In genomic region chr1:27044613-27045091, GRCh38 we compare ENCODE assay signal across 8 cellular contexts. TPM values are rescaled to one million over a fixed set of nuclear protein-coding genes. Genes with fewer than 3 reads are reported as not detected.
DNase-seq lines count a peak whose midpoint lies in the region; ATAC-seq, FAIRE-seq and TF ChIP-seq lines count a peak whose summit lies in the region.

No MANE protein-coding gene starts in this region.

- peaks cover 0 to 9% (median 1%) of the 10 kb centered on the region in 3 experiments for H3K27me3 ChIP-seq in neuronal stem cell (ENCODE audit: control insufficient read depth in 3 of 3, insufficient read depth in 3 of 3, low read depth in 1 of 3, low read length in 3 of 3)

- peak overlapping the region; percentile 82 for H3K4me3 Mint-ChIP-seq in activated T-helper 1 cell treated with anti-CD3 and anti-CD28 coated beads, Interleukin-12 subunit alpha, Interleukin-12 subunit beta, Interleukin-2, Interleukin-4 antibody, amounts not matched to agents 30 ng/mL and 10 ng/mL and 1 ng/mL, durations not matched to agents 14 hours and 24 hours and 36 hours

- no peak overlapping the region for H3K4ac ChIP-seq in neuronal stem cell (ENCODE audit: low read length)

- no peaks in the 10 kb centered on the region for H3K9me3 Mint-ChIP-seq in activated T-helper 1 cell treated with anti-CD3 and anti-CD28 coated beads, Interleukin-12 subunit alpha, Interleukin-12 subunit beta, Interleukin-2, Interleukin-4 antibody, amounts not matched to agents 30 ng/mL and 10 ng/mL and 1 ng/mL, durations not matched to agents 14 hours and 24 hours and 36 hours

- H3K4me2 ChIP-seq in neuronal stem cell (ENCODE audit: insufficient read depth, low read length, poor library complexity, severe bottlenecking), result no peak overlapping the region

- no peak for ATAC-seq in HG03045 (IDR thresholded peaks at IDR 0.05; ENCODE audit: unreplicated experiment)

- no peak overlapping the region for H3K9ac ChIP-seq in neuronal stem cell (ENCODE audit: low read depth, low read length, poor library complexity)

- peak overlapping the region; percentile 8 for H2BK12ac ChIP-seq in neuronal stem cell (ENCODE audit: low read length)

- H3K4me1 Mint-ChIP-seq in activated T-helper 1 cell treated with anti-CD3 and anti-CD28 coated beads, Interleukin-12 subunit alpha, Interleukin-12 subunit beta, Interleukin-2, Interleukin-4 antibody, amounts not matched to agents 30 ng/mL and 10 ng/mL and 1 ng/mL, durations not matched to agents 14 hours and 24 hours and 36 hours (ENCODE audit: low read depth), result peaks cover 18% of the 10 kb centered on the region

- no peak overlapping the region for H2BK120ac ChIP-seq in neuronal stem cell (ENCODE audit: low read depth, low read length)

- H3K27ac ChIP-seq in neuronal stem cell (replicated peaks; ENCODE audit: low read length), result no peak overlapping the region

- no peaks in the 10 kb centered on the region for H3K9me3 ChIP-seq in neuronal stem cell (replicated peaks in 1 of 2; ENCODE audit: control insufficient read depth in 2 of 2, insufficient read depth in 1 of 2, low read depth in 1 of 2, low read length in 2 of 2)

- no peaks in the 10 kb centered on the region for H3K36me3 ChIP-seq in neuronal stem cell (replicated peaks in 1 of 2; ENCODE audit: control insufficient read depth in 2 of 2, insufficient read depth in 2 of 2, low read length in 2 of 2)

- H3K18ac ChIP-seq in neuronal stem cell (ENCODE audit: low read length), result no peak overlapping the region

- peak overlapping the region; percentile 77 for H2AFZ ChIP-seq in neuronal stem cell (ENCODE audit: low read length)

- H3K36me3 Mint-ChIP-seq in activated T-helper 1 cell treated with anti-CD3 and anti-CD28 coated beads, Interleukin-12 subunit alpha, Interleukin-12 subunit beta, Interleukin-2, Interleukin-4 antibody, amounts not matched to agents 30 ng/mL and 10 ng/mL and 1 ng/mL, durations not matched to agents 14 hours and 24 hours and 36 hours (ENCODE audit: low read depth), result no peaks in the 10 kb centered on the region

- H3K14ac ChIP-seq in neuronal stem cell (ENCODE audit: low read length), result no peak overlapping the region

- peaks cover 6 to 24% of the 10 kb centered on the region in 2 donors for H3K4me1 ChIP-seq in neuronal stem cell (ENCODE audit: control insufficient read depth in 2 of 2, insufficient read depth in 1 of 2, low read depth in 1 of 2, low read length in 2 of 2)

- no peak overlapping the region for H2BK15ac ChIP-seq in neuronal stem cell (ENCODE audit: low read length)

- FAIRE-seq in RCC 7860 (lab: Jason Lieb, UNC), result no peak

- H3K27ac Mint-ChIP-seq in activated T-helper 1 cell treated with anti-CD3 and anti-CD28 coated beads, Interleukin-12 subunit alpha, Interleukin-12 subunit beta, Interleukin-2, Interleukin-4 antibody, amounts not matched to agents 30 ng/mL and 10 ng/mL and 1 ng/mL, durations not matched to agents 14 hours and 24 hours and 36 hours, result peak overlapping the region; percentile 86

- peak; percentile 99 for TF ChIP-seq CTCF in GM12872 (IDR thresholded peaks at IDR 0.05; ENCODE audit: insufficient read depth, low read depth, low read length)
- peak; percentile 99 for TF ChIP-seq CTCF in fibroblast of villous mesenchyme (IDR thresholded peaks at IDR 0.05; ENCODE audit: insufficient read depth, low read depth, low read length)

- no peak overlapping the region for H2BK5ac ChIP-seq in neuronal stem cell (ENCODE audit: low read length)

- H3K4me3 ChIP-seq in fibroblast of villous mesenchyme (ENCODE audit: low read depth, low read length) (no peak overlapping the region), neuronal stem cell (ENCODE audit: low read length in 2 of 2) (no peak overlapping the region)

- DNase-seq in KBM-7 (peak; percentile 86), RCC 7860 (ENCODE audit: low spot score) (peak; percentile 51), fibroblast of villous mesenchyme (ENCODE audit: low read depth) (peak; percentile 77), neuronal stem cell (ENCODE audit: low spot score) (peak; percentile 87), stromal cell of bone marrow (ENCODE audit: low read depth) (peak; percentile 54)
- DNase-seq in activated T-helper 1 cell treated with anti-CD3 and anti-CD28 coated beads, Interleukin-12 subunit alpha, Interleukin-12 subunit beta, Interleukin-2, Interleukin-4 antibody, amounts not matched to agents 30 ng/mL and 10 ng/mL and 1 ng/mL, durations not matched to agents 14 hours and 24 hours and 36 hours (ENCODE audit: low spot score), result peak; percentile 81

- no peak overlapping the region for H3K23ac ChIP-seq in neuronal stem cell (ENCODE audit: low read depth, low read length, poor library complexity)

- H4K91ac ChIP-seq in neuronal stem cell (ENCODE audit: low read depth, low read length, poor library complexity), result no peak overlapping the region

- peaks cover 3% of the 10 kb centered on the region for H3K27me3 Mint-ChIP-seq in activated T-helper 1 cell treated with anti-CD3 and anti-CD28 coated beads, Interleukin-12 subunit alpha, Interleukin-12 subunit beta, Interleukin-2, Interleukin-4 antibody, amounts not matched to agents 30 ng/mL and 10 ng/mL and 1 ng/mL, durations not matched to agents 14 hours and 24 hours and 36 hours (ENCODE audit: insufficient read depth)

- no CpG with 5 or more reads among the region's 12 CpGs for WGBS in neuronal stem cell (ENCODE audit: extremely low coverage in 2 of 2, insufficient read length in 2 of 2, insufficient replicate concordance in 1 of 2), 2 donors

- no peak overlapping the region for H2AK5ac ChIP-seq in neuronal stem cell (ENCODE audit: low read depth, low read length)

- H3K79me1 ChIP-seq in neuronal stem cell (ENCODE audit: low read depth, low read length), result no peaks in the 10 kb centered on the region

- intact Hi-C loops in activated T-helper 1 cell treated with anti-CD3 and anti-CD28 coated beads, Interleukin-12 subunit alpha, Interleukin-12 subunit beta, Interleukin-2, Interleukin-4 antibody, amounts not matched to agents 30 ng/mL and 10 ng/mL and 1 ng/mL, durations not matched to agents 14 hours and 24 hours and 36 hours (cut with micrococcal nuclease), result loop anchor here (1.0 to 5.0 kb wide), 5 partner anchors 48 to 344 kb away; no protein-coding TSS in a partner anchor

- no peak overlapping the region for H4K8ac ChIP-seq in neuronal stem cell (ENCODE audit: low read depth, low read length)

- in situ Hi-C loops in KBM-7 (cut with MboI; ENCODE audit: low pct_unique_long_range_greater_than_20kb, low sequenced_read_pairs), result loop anchor here (10.0 kb wide), 1 partner anchor 50 kb away; no protein-coding TSS in a partner anchor

RNA-seq across cellular contexts. Expression of gene TENT5B, which starts 32.0 kb away (rescaled TPM):
- total RNA-seq in activated T-helper 1 cell treated with anti-CD3 and anti-CD28 coated beads, Interleukin-12 subunit alpha, Interleukin-12 subunit beta, Interleukin-2, Interleukin-4 antibody, amounts not matched to agents 30 ng/mL and 10 ng/mL and 1 ng/mL, durations not matched to agents 14 hours and 24 hours and 36 hours, result not detected in 2 replicates
- total RNA-seq in fibroblast of villous mesenchyme, result 9.7 and 15.5 TPM in 2 replicates
- 6.3 TPM for polyA plus RNA-seq in neuronal stem cell (2013, experiment 1 of 2)
- polyA plus RNA-seq in neuronal stem cell (2013, experiment 2 of 2), result 6.2 TPM

RNA-seq across cellular contexts. Expression of gene TRNP1, which starts 51.2 kb away (rescaled TPM):
- total RNA-seq in activated T-helper 1 cell treated with anti-CD3 and anti-CD28 coated beads, Interleukin-12 subunit alpha, Interleukin-12 subunit beta, Interleukin-2, Interleukin-4 antibody, amounts not matched to agents 30 ng/mL and 10 ng/mL and 1 ng/mL, durations not matched to agents 14 hours and 24 hours and 36 hours, result 2.0 TPM in 2 replicates
- total RNA-seq in fibroblast of villous mesenchyme, result 13.2 and 27.6 TPM in 2 replicates
- 1.3 TPM for polyA plus RNA-seq in neuronal stem cell (2013, experiment 1 of 2)
- 1.3 TPM for polyA plus RNA-seq in neuronal stem cell (2013, experiment 2 of 2)

Comparison
In these comparisons a context has a peak if more than half of its experiments do, and no peak if none do; other contexts are left out.
1. RNA of gene TENT5B, which starts 32.0 kb away (total RNA-seq): 9.7 to 15.5 TPM in fibroblast of villous mesenchyme; not detected in activated T-helper 1 cell treated with anti-CD3 and anti-CD28 coated beads, Interleukin-12 subunit alpha, Interleukin-12 subunit beta, Interleukin-2, Interleukin-4 antibody, amounts not matched to agents 30 ng/mL and 10 ng/mL and 1 ng/mL, durations not matched to agents 14 hours and 24 hours and 36 hours; every median in the first group is over 10 times any median in the second.
2. Peak in every context shown above with its lines, with median percentiles within 50 percentile points of each other: DNase-seq.